In genomic region chr13:109782066-109782822, GRCh38 we compare ENCODE assay signal across 10 cellular contexts. TPM values are rescaled to one million over a fixed set of nuclear protein-coding genes. Genes with fewer than 3 reads are reported as not detected.
DNase-seq lines count a peak whose midpoint lies in the region; ATAC-seq and TF ChIP-seq lines count a peak whose summit lies in the region.
"Had no signal": no experiment of that assay in that cellular context is flagged by ENCODE, and none has a peak within 500 bp of the region (broad histone marks: within the 10 kb centered on the region; RNA-seq: fewer than 3 reads in every experiment).

No MANE protein-coding gene starts in this region.

- WGBS in tibial nerve, 2 donors = 96% methylated on average over 50 to 65 of the region's 77 CpGs

- H3K4me3 ChIP-seq in lower lobe of right lung (peak overlapping the region; percentile 57), tibial nerve (peak overlapping the region; percentile 30 to 73 (median 50))

- H3K9me3 ChIP-seq in lower lobe of right lung (no peaks in the 10 kb centered on the region), tibial nerve (no peaks in the 10 kb centered on the region)

- H3K36me3 ChIP-seq in lower lobe of right lung (peaks cover 35% of the 10 kb centered on the region), tibial nerve (peaks cover 6 to 36% (median 19%) of the 10 kb centered on the region in 3 donors)

- TF ChIP-seq CTCF in lower lobe of right lung (IDR thresholded peaks at IDR 0.05) (no peak), tibial nerve (IDR thresholded peaks at IDR 0.05) (no peak)

- H3K4me1 ChIP-seq in lower lobe of right lung (peaks cover 64% of the 10 kb centered on the region), tibial nerve (peaks cover 0 to 72% (median 34%) of the 10 kb centered on the region in 4 donors)

- H3K27ac ChIP-seq in caudate nucleus (ENCODE audit: low read depth, low read length) (peak overlapping the region; percentile 42), lower lobe of right lung (no peak overlapping the region), tibial nerve (peak overlapping the region in 3 of 4 donors; percentile 38 to 83 (median 73))
- H3K27ac ChIP-seq: KMS-11 had no signal

- TF ChIP-seq EP300 in tibial nerve (IDR thresholded peaks at IDR 0.05) = no peak

- ATAC-seq in lower lobe of right lung (no peak), HG03521 (IDR thresholded peaks at IDR 0.05; ENCODE audit: unreplicated experiment) (no peak)

- TF ChIP-seq POLR2A in tibial nerve (IDR thresholded peaks at IDR 0.05) = no peak

- in situ Hi-C loops in G401 (cut with HindIII; ENCODE audit: low sequenced_read_pairs) = no loop called here

- DNase-seq in SKM-1 treated with dmso at 0.1 percent for 144 hours (lab: John Stamatoyannopoulos, UW; ENCODE audit: unreplicated experiment) = peak; percentile 18
- no peak for DNase-seq in SKM-1 (lab: John Stamatoyannopoulos, UW; ENCODE audit: unreplicated experiment)
- no peak for DNase-seq in caudate nucleus (lab: John Stamatoyannopoulos, UW)
- DNase-seq in lower lobe of right lung = no peak
- DNase-seq in tibial nerve (ENCODE audit: low spot score in 2 of 2) = no peak
- no peak for DNase-seq in G401 (ENCODE audit: low spot score)
- DNase-seq in DMS 273 treated with DMSO at 0.1 percent for 48 hours (lab: John Stamatoyannopoulos, UW) = no peak
- DNase-seq: NCI-H69 had no signal

- intact Hi-C loops in lower lobe of right lung (cut with DNase I) = no loop called here

- H3K27me3 ChIP-seq in lower lobe of right lung (ENCODE audit: low read depth) = no peaks in the 10 kb centered on the region
- H3K27me3 ChIP-seq in tibial nerve = no peaks in the 10 kb centered on the region

RNA-seq across cellular contexts. Expression of gene IRS2, which starts 4.1 kb away (rescaled TPM):
- total RNA-seq in lower lobe of right lung (34.0 TPM), tibial nerve (10 to 100 TPM; 38.3 to 60.9 (median 42.4) TPM)
- 0.14 TPM in 1 of 2 replicates, not detected in the other for total RNA-seq in G401 (2014; rRNA removed; shearing (Covaris generic))

Comparison
In these comparisons a context has a peak if more than half of its experiments do, and no peak if none do; other contexts are left out.
1. RNA of gene IRS2, which starts 4.1 kb away (total RNA-seq): 38.3 to 60.9 TPM in tibial nerve and 34.0 TPM in lower lobe of right lung (single experiment); 0.14 TPM in G401; every median in the first group is over 10 times any median in the second.